Comparison of ENCODE assay signal across 24 cellular contexts in the genomic region with DNA sequence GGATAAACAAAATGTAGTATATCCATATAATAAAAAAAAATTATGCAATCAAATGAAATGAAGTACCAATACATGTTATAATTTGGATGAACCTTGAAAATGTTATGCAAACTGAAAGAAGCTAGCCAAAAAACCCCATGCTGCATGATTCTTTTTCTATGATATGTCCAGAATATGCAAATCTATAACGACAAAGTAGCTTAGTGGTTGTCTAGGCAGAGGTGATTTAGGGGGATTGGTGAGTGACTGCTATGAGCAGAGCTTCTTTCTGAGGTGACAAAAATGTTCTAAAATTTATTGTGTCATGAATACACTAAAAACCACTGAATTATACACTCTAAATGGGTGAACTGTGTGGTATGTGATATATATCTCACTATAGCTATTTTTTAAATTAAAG.
DNase-seq lines count a peak whose midpoint lies in the region; ATAC-seq, FAIRE-seq and TF ChIP-seq lines count a peak whose summit lies in the region.
"Had no signal": no experiment of that assay in that cellular context is flagged by ENCODE, and none has a peak within 500 bp of the region (broad histone marks: within the 10 kb centered on the region; RNA-seq: fewer than 3 reads in every experiment).

No MANE protein-coding gene starts in this region.

- H3K27ac ChIP-seq in upper lobe of right lung (no peak overlapping the region), right lobe of liver (no peak overlapping the region)
- H3K27ac ChIP-seq: BLaER1 had no signal

- TF ChIP-seq CTCF in upper lobe of right lung (IDR thresholded peaks at IDR 0.05) (no peak), right lobe of liver (IDR thresholded peaks at IDR 0.05) (no peak)

- WGBS in right lobe of liver (ENCODE audit: insufficient coverage, low coverage, low lambda C conversion rate, missing lambda C conversion rate) = 100% methylated on average over 1 of the region's 1 CpG

- H3K9me3 ChIP-seq in upper lobe of right lung (no peaks in the 10 kb centered on the region), right lobe of liver (no peaks in the 10 kb centered on the region)
- H3K9me3 ChIP-seq: BE2C, BLaER1 had no signal

- no peak for FAIRE-seq in GM12891 (lab: Jason Lieb, UNC)
- FAIRE-seq: A204.1 had no signal

- intact Hi-C loops in upper lobe of right lung (cut with DNase I) = no loop called here
- intact Hi-C loops in right lobe of liver (cut with DNase I) = no loop called here

- H3K4me1 ChIP-seq in upper lobe of right lung (no peaks in the 10 kb centered on the region), right lobe of liver (no peaks in the 10 kb centered on the region)
- H3K4me1 ChIP-seq: BE2C had no signal

- TF ChIP-seq POLR2A in GM12891 (IDR thresholded peaks at IDR 0.05; ENCODE audit: low read depth, low read length) (no peak), right lobe of liver (IDR thresholded peaks at IDR 0.05) (no peak)

- H3K4me3 ChIP-seq in upper lobe of right lung = no peak overlapping the region
- no peak overlapping the region for H3K4me3 ChIP-seq in right lobe of liver
- H3K4me3 ChIP-seq: BLaER1 had no signal

- H3K36me3 ChIP-seq in upper lobe of right lung (no peaks in the 10 kb centered on the region), right lobe of liver (no peaks in the 10 kb centered on the region)
- H3K36me3 ChIP-seq: BE2C, BLaER1 had no signal

- H3K27me3 ChIP-seq in upper lobe of right lung (no peaks in the 10 kb centered on the region), right lobe of liver (no peaks in the 10 kb centered on the region)
- H3K27me3 ChIP-seq: BE2C, BLaER1 had no signal

- peak; percentile 34 for ATAC-seq in HG02885 (IDR thresholded peaks at IDR 0.05; ENCODE audit: poor library complexity, unreplicated experiment)
- peak; percentile 26 for ATAC-seq in HG03565 (IDR thresholded peaks at IDR 0.05; ENCODE audit: unreplicated experiment)
- ATAC-seq in HG03135 (IDR thresholded peaks at IDR 0.05; ENCODE audit: unreplicated experiment) = no peak
- no peak for ATAC-seq in upper lobe of right lung
- ATAC-seq in GM18907 (IDR thresholded peaks at IDR 0.05; ENCODE audit: unreplicated experiment) = no peak
- ATAC-seq in right lobe of liver = no peak

- DNase-seq in GM12891 (ENCODE audit: insufficient read length, low spot score) (no peak), upper lobe of right lung (no peak), right lobe of liver (no peak)
- DNase-seq: 8988T; ACHN; BE2C; C1 segment of cervical spinal cord; CD4-positive, alpha-beta memory T cell; CD4-positive, CD25-positive, alpha-beta regulatory T cell; CD8-positive, alpha-beta memory T cell; COR-L47; DMS 273 treated with DMSO at 0.1 percent for 48 hours; DMS153; DMS53; DMS79; DND-41; EL; GDM1 had no signal

TF ChIP-seq in GM12891, 5 proteins besides CTCF, POLR2A, EP300 and RAD21:
- TF ChIP-seq PAX5 (IDR thresholded peaks at IDR 0.05; ENCODE audit: insufficient read depth, low read length, severe bottlenecking) = no peak
- TF ChIP-seq SPI1 (IDR thresholded peaks at IDR 0.05; ENCODE audit: low read depth, low read length) = no peak
- TF ChIP-seq POU2F2 (IDR thresholded peaks at IDR 0.05; ENCODE audit: low read depth, low read length) = peak; percentile 53; the same call in 1 of the 2 replicates
- no peak for TF ChIP-seq TAF1 (IDR thresholded peaks at IDR 0.05; ENCODE audit: low read depth, low read length)
- no peak for TF ChIP-seq POLR2AphosphoS5 (IDR thresholded peaks at IDR 0.05; ENCODE audit: low read depth, low read length)

Comparison
In these comparisons a context has a peak if more than half of its experiments do, and no peak if none do; other contexts are left out.
1. ATAC-seq: peak in HG02885 (single experiment) and HG03565 (single experiment); none in HG03135 (single experiment), upper lobe of right lung (single experiment), GM18907 (single experiment) and right lobe of liver (0 of 4).